Comparison of ENCODE assay signal across 8 cellular contexts in the genomic region with DNA sequence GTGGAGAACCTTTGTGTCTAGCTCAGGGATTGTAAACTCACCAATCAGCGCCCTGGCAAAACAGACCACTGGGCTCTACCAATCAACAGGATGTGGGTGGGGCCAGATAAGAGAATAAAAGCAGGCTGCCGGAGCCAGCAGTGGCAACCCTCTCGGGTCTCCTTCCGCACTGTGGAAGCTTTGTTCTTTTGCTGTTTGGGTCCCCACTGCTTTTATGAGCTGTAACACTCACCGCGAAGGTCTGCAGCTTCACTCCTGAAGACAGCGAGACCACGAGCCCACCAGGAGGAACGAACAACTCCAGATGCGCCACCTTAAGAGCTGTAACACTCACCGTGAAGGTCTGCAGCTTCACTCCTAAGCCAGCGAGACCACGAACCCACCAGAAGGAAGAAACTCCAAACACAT. TPM values are rescaled to one million over a fixed set of nuclear protein-coding genes. Genes with fewer than 3 reads are reported as not detected.
A peak's percentile ranks its signal among the peaks of the same experiment; 100 is the strongest.
DNase-seq lines count a peak whose midpoint lies in the region; ATAC-seq and TF ChIP-seq lines count a peak whose summit lies in the region.
"Not testable (repeated sequence)": the region's sequence is repeated elsewhere in the genome, so short reads cannot be mapped to it uniquely, and the experiment has no call there.

No MANE protein-coding gene starts in this region.

- not testable (repeated sequence) for ATAC-seq in central memory CD8-positive, alpha-beta T cell (replicated peaks; ENCODE audit: extremely low read depth, poor library complexity, severe bottlenecking); natural killer cell

- not testable (repeated sequence) for H3K36me3 Mint-ChIP-seq in CD8-positive, alpha-beta memory T cell; central memory CD8-positive, alpha-beta T cell (ENCODE audit: insufficient read depth); natural killer cell; stimulated activated naive CD8-positive, alpha-beta T cell treated with anti-CD3 and anti-CD28 coated beads, Interleukin-15, Interleukin-2, amounts not matched to agents 100 ng/mL and 50 ng/mL, for 24 hours (ENCODE audit: low read depth)

- peaks cover 8 to 10% (median 9%) of the 10 kb centered on the region in 3 donors for H3K4me1 Mint-ChIP-seq in CD8-positive, alpha-beta memory T cell
- H3K4me1 Mint-ChIP-seq in central memory CD8-positive, alpha-beta T cell; natural killer cell: not testable (repeated sequence)
- peaks cover 17% of the 10 kb centered on the region for H3K4me1 Mint-ChIP-seq in stimulated activated naive CD8-positive, alpha-beta T cell treated with anti-CD3 and anti-CD28 coated beads, Interleukin-15, Interleukin-2, amounts not matched to agents 100 ng/mL and 50 ng/mL, for 24 hours (ENCODE audit: low read depth)

- H3K36me3 ChIP-seq in CD8-positive, alpha-beta memory T cell (ENCODE audit: insufficient read depth, low read length) = not testable (repeated sequence)

- not testable (repeated sequence) for H3K27ac ChIP-seq in CD8-positive, alpha-beta memory T cell (ENCODE audit: low read depth, low read length)

- TF ChIP-seq CTCF in natural killer cell (IDR thresholded peaks at IDR 0.05) = not testable (repeated sequence)

- not testable (repeated sequence) for H3K4me1 ChIP-seq in CD8-positive, alpha-beta memory T cell (ENCODE audit: insufficient read depth, low read length)

- peak overlapping the region in 4 of 8 donors; percentile 46 to 78 (median 62) for H3K27ac Mint-ChIP-seq in CD8-positive, alpha-beta memory T cell
- not testable (repeated sequence) for H3K27ac Mint-ChIP-seq in central memory CD8-positive, alpha-beta T cell (ENCODE audit: low read depth)
- peak overlapping the region; percentile 53 to 64 for H3K27ac Mint-ChIP-seq in natural killer cell
- H3K27ac Mint-ChIP-seq in stimulated activated naive CD8-positive, alpha-beta T cell treated with anti-CD3 and anti-CD28 coated beads, Interleukin-15, Interleukin-2, amounts not matched to agents 100 ng/mL and 50 ng/mL, for 24 hours = peak overlapping the region; percentile 72

- H3K27me3 ChIP-seq in CD8-positive, alpha-beta memory T cell (ENCODE audit: insufficient read depth, low read length, poor library complexity, severe bottlenecking) = not testable (repeated sequence)

- intact Hi-C loops in natural killer cell (cut with micrococcal nuclease) = not testable (repeated sequence)

- not testable (repeated sequence) for H3K4me3 ChIP-seq in CD8-positive, alpha-beta memory T cell (ENCODE audit: low read length)

- H3K4me3 Mint-ChIP-seq in CD8-positive, alpha-beta memory T cell = peak overlapping the region in 6 of 7 donors; percentile 56 to 77 (median 73)
- peak overlapping the region; percentile 19 for H3K4me3 Mint-ChIP-seq in central memory CD8-positive, alpha-beta T cell
- peak overlapping the region; percentile 73 for H3K4me3 Mint-ChIP-seq in natural killer cell
- peak overlapping the region; percentile 82 for H3K4me3 Mint-ChIP-seq in stimulated activated naive CD8-positive, alpha-beta T cell treated with anti-CD3 and anti-CD28 coated beads, Interleukin-15, Interleukin-2, amounts not matched to agents 100 ng/mL and 50 ng/mL, for 24 hours

- POLR2A ChIA-PET in CD8-positive, alpha-beta memory T cell (lab: Charles Lee) = not testable (repeated sequence)

- H3K9me3 Mint-ChIP-seq in CD8-positive, alpha-beta memory T cell; central memory CD8-positive, alpha-beta T cell; natural killer cell; stimulated activated naive CD8-positive, alpha-beta T cell treated with anti-CD3 and anti-CD28 coated beads, Interleukin-15, Interleukin-2, amounts not matched to agents 100 ng/mL and 50 ng/mL, for 24 hours: not testable (repeated sequence)

- CTCF ChIA-PET in CD8-positive, alpha-beta memory T cell (lab: Charles Lee) = interaction anchor here (1.0 to 1.4 kb wide), 5 partner anchors 12 to 191 kb away, joined by 3 to 5 read pairs (median 3); no protein-coding TSS in a partner anchor

- H3K9me3 ChIP-seq in CD8-positive, alpha-beta memory T cell (ENCODE audit: low read length) = not testable (repeated sequence)

- peak in 1 of 5 donors; percentile 51 for DNase-seq in CD8-positive, alpha-beta memory T cell
- DNase-seq in activated CD4-positive, alpha-beta T cell treated with anti-CD3 and anti-CD28 coated beads for 48 hours = peak; percentile 35
- peak; percentile 66 for DNase-seq in activated CD8-positive, alpha-beta memory T cell treated with anti-CD3 and anti-CD28 coated beads for 24 hours
- peak; percentile 29 to 42 for DNase-seq in activated T-cell treated with anti-CD3 and anti-CD28 coated beads, Interleukin-2, amount 50 U/mL, for 48 hours
- peak; percentile 14 for DNase-seq in activated naive CD4-positive, alpha-beta T cell treated with anti-CD3 and anti-CD28 coated beads, Interleukin-2, amount 50 U/mL, for 16 hours
- not testable (repeated sequence) for DNase-seq in central memory CD8-positive, alpha-beta T cell (ENCODE audit: low spot score in 2 of 2); natural killer cell

- H3K27me3 Mint-ChIP-seq in CD8-positive, alpha-beta memory T cell; central memory CD8-positive, alpha-beta T cell; natural killer cell (ENCODE audit: low read depth in 2 of 2); stimulated activated naive CD8-positive, alpha-beta T cell treated with anti-CD3 and anti-CD28 coated beads, Interleukin-15, Interleukin-2, amounts not matched to agents 100 ng/mL and 50 ng/mL, for 24 hours: not testable (repeated sequence)

RNA-seq across cellular contexts. Expression of gene CRTC3, which starts 18.5 kb away (rescaled TPM):
- 10 to 100 TPM; 25.5 to 26.7 TPM for total RNA-seq in CD8-positive, alpha-beta memory T cell
- polyA plus RNA-seq in CD8-positive, alpha-beta memory T cell = 34.2 TPM
- 100 to 1,000 TPM in 1 of 3 donors, 10 to 100 TPM in 2; 68.8 to 101 (median 92.4) TPM for total RNA-seq in natural killer cell

Comparison
In these comparisons a context has a peak if more than half of its experiments do, and no peak if none do; other contexts are left out.
1. H3K4me3 Mint-ChIP-seq: peak in every context shown above with its lines; median percentile 82 in stimulated activated naive CD8-positive, alpha-beta T cell treated with anti-CD3 and anti-CD28 coated beads, Interleukin-15, Interleukin-2, amounts not matched to agents 100 ng/mL and 50 ng/mL, for 24 hours; 73 in CD8-positive, alpha-beta memory T cell; 73 in natural killer cell; 19 in central memory CD8-positive, alpha-beta T cell.